Comparison of ENCODE assay signal across 29 cellular contexts in the genomic region with DNA sequence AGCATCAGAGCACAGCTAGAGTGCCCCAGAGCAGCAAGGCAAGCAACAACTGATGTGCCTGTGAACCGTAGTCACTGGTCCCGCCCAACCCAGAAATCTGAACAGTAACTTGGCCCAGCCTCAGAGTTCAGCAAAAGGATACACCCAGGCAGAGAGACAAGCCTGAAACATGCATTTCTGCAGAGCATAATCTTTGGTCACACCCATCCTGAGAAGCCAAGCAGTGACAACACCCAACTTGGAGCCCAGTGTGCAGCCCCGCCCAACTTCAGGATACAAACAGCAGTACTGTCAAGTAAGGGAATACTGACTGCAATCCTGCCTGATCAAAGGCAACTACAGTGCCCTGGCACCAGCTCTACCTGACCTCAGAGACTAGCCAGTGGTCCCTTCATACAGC. TPM values are rescaled to one million over a fixed set of nuclear protein-coding genes. Genes with fewer than 3 reads are reported as not detected.
DNase-seq lines count a peak whose midpoint lies in the region; ATAC-seq, FAIRE-seq and TF ChIP-seq lines count a peak whose summit lies in the region.
"Had no signal": no experiment of that assay in that cellular context is flagged by ENCODE, and none has a peak within 500 bp of the region (broad histone marks: within the 10 kb centered on the region; RNA-seq: fewer than 3 reads in every experiment).

No MANE protein-coding gene starts in this region.

- peak; percentile 16 for DNase-seq in LoVo (ENCODE audit: low spot score)
- DNase-seq in bronchial epithelial cell (ENCODE audit: low read depth): peak; percentile 36
- DNase-seq in small intestine: peak; percentile 37
- no peak for DNase-seq in activated T-cell treated with anti-CD3 and anti-CD28 coated beads, Interleukin-2, amount 50 U/mL, for 24 hours
- no peak for DNase-seq in Ammon's horn (ENCODE audit: low spot score)
- no peak for DNase-seq in activated gamma-delta T cell treated with Interleukin-2 at 50 U/mL for 16 hours
- DNase-seq: CD8-positive, alpha-beta memory T cell; DMS 273 treated with DMSO at 0.1 percent for 48 hours; DMS79 treated with DMSO at 0.1 percent for 48 hours; IMR-90; KG1; NCI-H1048; NCI-H1417; NCI-H1694; NCI-H2029 treated with DMSO at 0.1 percent for 48 hours; NCI-H446 treated with DMSO at 0.1 percent for 48 hours; NCI-H526; NCI-H82; NK-92 treated with Interleukin-12 subunit alpha and Interleukin-12 subunit beta, amount 100 ng/mL, for 24 hours; PC-9; Right ventricle myocardium superior had no signal

- no peaks in the 10 kb centered on the region for H3K36me3 Mint-ChIP-seq in activated T-cell treated with anti-CD3 and anti-CD28 coated beads, Interleukin-2, amount 50 U/mL, for 24 hours (ENCODE audit: low read depth)
- H3K36me3 Mint-ChIP-seq: CD14-positive monocyte had no signal

- no peaks in the 10 kb centered on the region for H3K4me1 Mint-ChIP-seq in activated T-cell treated with anti-CD3 and anti-CD28 coated beads, Interleukin-2, amount 50 U/mL, for 24 hours (ENCODE audit: low read depth)
- H3K4me1 Mint-ChIP-seq: B cell; CD14-positive monocyte; CD8-positive, alpha-beta memory T cell had no signal

- H3K27ac ChIP-seq in small intestine (ENCODE audit: low read depth in 1 of 2, low read length in 1 of 2): no peak overlapping the region
- H3K27ac ChIP-seq: A549, PC-9, SJSA1 had no signal

- no peak overlapping the region for H3K27ac Mint-ChIP-seq in activated T-cell treated with anti-CD3 and anti-CD28 coated beads, Interleukin-2, amount 50 U/mL, for 24 hours
- H3K27ac Mint-ChIP-seq: B cell, CD14-positive monocyte had no signal

- 56 to 73% (median 62%) methylated on average over 3 of the region's 3 CpGs for WGBS in small intestine, 3 donors

- H3K36me3 ChIP-seq in bronchial epithelial cell (ENCODE audit: control insufficient read depth, insufficient read depth, low read length): no peaks in the 10 kb centered on the region
- H3K36me3 ChIP-seq in small intestine (ENCODE audit: control insufficient read depth in 2 of 2, insufficient read depth in 2 of 2, low read length in 2 of 2): no peaks in the 10 kb centered on the region
- H3K36me3 ChIP-seq: SJSA1 had no signal

- H3K4me3 ChIP-seq in bronchial epithelial cell (ENCODE audit: low read depth, low read length) (no peak overlapping the region), small intestine (ENCODE audit: low read depth in 1 of 2, low read length in 2 of 2) (no peak overlapping the region)
- H3K4me3 ChIP-seq: A549, PC-9, SJSA1 had no signal

- TF ChIP-seq CTCF in bronchial epithelial cell (IDR thresholded peaks at IDR 0.05; ENCODE audit: insufficient read depth, low read length, severe bottlenecking): no peak

- no peaks in the 10 kb centered on the region for H3K4me1 ChIP-seq in small intestine (ENCODE audit: control insufficient read depth in 2 of 2, insufficient read depth in 1 of 2, low read depth in 1 of 2, low read length in 1 of 2)
- H3K4me1 ChIP-seq: A549, SJSA1 had no signal

- peaks cover 14% of the 10 kb centered on the region for H3K27me3 Mint-ChIP-seq in activated T-cell treated with anti-CD3 and anti-CD28 coated beads, Interleukin-2, amount 50 U/mL, for 24 hours

- no peaks in the 10 kb centered on the region for H3K27me3 ChIP-seq in bronchial epithelial cell (ENCODE audit: control insufficient read depth, insufficient read depth, low read length)
- H3K27me3 ChIP-seq in small intestine (ENCODE audit: control insufficient read depth in 2 of 2, insufficient read depth in 2 of 2, low read length in 2 of 2): no peaks in the 10 kb centered on the region
- H3K27me3 ChIP-seq: SJSA1 had no signal

- ATAC-seq in esophagus mucosa (peak; percentile 99), HG03432 (IDR thresholded peaks at IDR 0.05; ENCODE audit: unreplicated experiment) (no peak)
- ATAC-seq: A549, HCT116 had no signal

- FAIRE-seq in bronchial epithelial cell (lab: Jason Lieb, UNC) (peak; percentile 50), small intestine (lab: Jason Lieb, UNC) (no peak)
- FAIRE-seq: A549, GM12892 had no signal

- no peak overlapping the region for H3K4me3 Mint-ChIP-seq in activated T-cell treated with anti-CD3 and anti-CD28 coated beads, Interleukin-2, amount 50 U/mL, for 24 hours
- H3K4me3 Mint-ChIP-seq: B cell; CD14-positive monocyte; CD8-positive, alpha-beta memory T cell had no signal

- H3K9me3 ChIP-seq in small intestine (ENCODE audit: control insufficient read depth, low read depth): no peaks in the 10 kb centered on the region
- H3K9me3 ChIP-seq: A549, SJSA1 had no signal

- peaks cover 10% of the 10 kb centered on the region for H3K9me3 Mint-ChIP-seq in activated T-cell treated with anti-CD3 and anti-CD28 coated beads, Interleukin-2, amount 50 U/mL, for 24 hours

RNA-seq across cellular contexts. Expression of a gene that starts 57.2 kb away (rescaled TPM):
- 27.1 and 28.4 TPM in 2 replicates for total RNA-seq in bronchial epithelial cell
- total RNA-seq in esophagus mucosa: 12.5 TPM
- 1 to 10 TPM; 3.2 to 7.5 (median 4.7) TPM for polyA plus RNA-seq in small intestine

Comparison
In these comparisons a context has a peak if more than half of its experiments do, and no peak if none do; other contexts are left out.
1. DNase-seq: peak in LoVo (single experiment), bronchial epithelial cell (single experiment) and small intestine (single experiment); none in activated T-cell treated with anti-CD3 and anti-CD28 coated beads, Interleukin-2, amount 50 U/mL, for 24 hours (single experiment), Ammon's horn (single experiment) and activated gamma-delta T cell treated with Interleukin-2 at 50 U/mL for 16 hours (single experiment).